In genomic region chr5:125478599-125478998, GRCh38 we compare ENCODE assay signal across 18 cellular contexts.
DNase-seq lines count a peak whose midpoint lies in the region; ATAC-seq, FAIRE-seq and TF ChIP-seq lines count a peak whose summit lies in the region.
"Had no signal": no experiment of that assay in that cellular context is flagged by ENCODE, and none has a peak within 500 bp of the region (broad histone marks: within the 10 kb centered on the region; RNA-seq: fewer than 3 reads in every experiment).

No MANE protein-coding gene starts in this region.

- 37 to 78% (median 65%) methylated on average over 4 of the region's 4 CpGs for WGBS in stomach, 5 donors

- BruUV-seq in PC-3 (replicated peaks; lab: Mats Ljungman, UMichigan): no TSS peak

- peak; percentile 54 for DNase-seq in HT-29 (ENCODE audit: low spot score)
- peak; percentile 77 for DNase-seq in PC-3
- no peak for DNase-seq in keratinocyte (ENCODE audit: low read depth, low spot score)
- DNase-seq in stomach: peak; percentile 35
- DNase-seq in SW480 (ENCODE audit: low spot score): no peak
- no peak for DNase-seq in H7
- DNase-seq: CD4-positive, alpha-beta T cell; GDM1; HFFc6; MG63; NCI-H1092 treated with DMSO at 0.1 percent for 48 hours; NCI-H345; NCI-H526 treated with DMSO at 0.1 percent for 48 hours; T-cell had no signal

- H3K9me3 ChIP-seq in PC-3 (ENCODE audit: low read length): no peaks in the 10 kb centered on the region
- no peaks in the 10 kb centered on the region for H3K9me3 ChIP-seq in keratinocyte (ENCODE audit: control insufficient read depth, low read depth, low read length)
- no peaks in the 10 kb centered on the region for H3K9me3 ChIP-seq in stomach
- H3K9me3 ChIP-seq: MG63 had no signal

- H3K36me3 ChIP-seq in PC-3 (ENCODE audit: low read depth, low read length): no peaks in the 10 kb centered on the region
- H3K36me3 ChIP-seq in keratinocyte (ENCODE audit: control insufficient read depth in 2 of 2, extremely low read depth in 1 of 2, insufficient read depth in 2 of 2, low read length in 2 of 2): no peaks in the 10 kb centered on the region
- no peaks in the 10 kb centered on the region for H3K36me3 ChIP-seq in stomach
- H3K36me3 ChIP-seq in H7 (replicated peaks; ENCODE audit: control insufficient read depth, insufficient read depth, low read length): no peaks in the 10 kb centered on the region
- H3K36me3 ChIP-seq: MG63 had no signal

- TF ChIP-seq CTCF in PC-3 (conservative IDR thresholded peaks at IDR 0.05; ENCODE audit: low read depth, low read length): no peak
- no peak for TF ChIP-seq CTCF in keratinocyte (optimal IDR thresholded peaks at IDR 0.05 in 1 of 3, IDR thresholded peaks at IDR 0.05 in 1 of 3, conservative IDR thresholded peaks at IDR 0.05 in 1 of 3; ENCODE audit: extremely low read depth in 1 of 3, insufficient read depth in 2 of 3, low read length in 3 of 3)
- no peak for TF ChIP-seq CTCF in stomach (IDR thresholded peaks at IDR 0.05)

- H3K9ac ChIP-seq in PC-3 (ENCODE audit: low read length) (no peak overlapping the region), keratinocyte (ENCODE audit: control insufficient read depth, extremely low read depth, insufficient read depth, low read length) (no peak overlapping the region)
- H3K9ac ChIP-seq: KMS-11 had no signal

- no peaks in the 10 kb centered on the region for H3F3A ChIP-seq in PC-3 (ENCODE audit: low read length, unreplicated experiment)

- H3K4me2 ChIP-seq in PC-3 (ENCODE audit: low read length) (no peak overlapping the region), keratinocyte (ENCODE audit: control insufficient read depth, extremely low read depth, insufficient read depth, low read depth, low read length) (no peak overlapping the region)
- H3K4me2 ChIP-seq: KMS-11 had no signal

- TF ChIP-seq EP300 in stomach (IDR thresholded peaks at IDR 0.05): no peak

- peaks cover 6% of the 10 kb centered on the region for H3K4me1 ChIP-seq in PC-3 (ENCODE audit: insufficient read depth, low read length)
- H3K4me1 ChIP-seq in keratinocyte (ENCODE audit: control insufficient read depth, extremely low read depth, insufficient read depth, low read length): peaks cover 16% of the 10 kb centered on the region
- peaks cover 0 to 12% (median 6%) of the 10 kb centered on the region in 4 donors for H3K4me1 ChIP-seq in stomach

- no peaks in the 10 kb centered on the region for H4K20me1 ChIP-seq in PC-3 (ENCODE audit: low read length)
- no peaks in the 10 kb centered on the region for H4K20me1 ChIP-seq in keratinocyte (ENCODE audit: control insufficient read depth, extremely low read depth, insufficient read depth, low read length)

- H3K79me2 ChIP-seq in PC-3 (ENCODE audit: low read length) (no peaks in the 10 kb centered on the region), keratinocyte (ENCODE audit: control insufficient read depth, insufficient read depth, low read length) (no peaks in the 10 kb centered on the region)

- H2AFZ ChIP-seq in PC-3 (ENCODE audit: low read length) (no peak overlapping the region), keratinocyte (ENCODE audit: control insufficient read depth, low read length) (no peak overlapping the region)

- H3K27me3 ChIP-seq in PC-3 (ENCODE audit: low read length): no peaks in the 10 kb centered on the region
- H3K27me3 ChIP-seq in keratinocyte (ENCODE audit: control insufficient read depth, extremely low read depth, insufficient read depth, low read length): no peaks in the 10 kb centered on the region
- no peaks in the 10 kb centered on the region for H3K27me3 ChIP-seq in stomach
- H3K27me3 ChIP-seq in H7 (ENCODE audit: control insufficient read depth, insufficient read depth, low read length): no peaks in the 10 kb centered on the region
- H3K27me3 ChIP-seq: MG63 had no signal

- ATAC-seq in PC-3 (peak; percentile 62), GM18867 (IDR thresholded peaks at IDR 0.05; ENCODE audit: unreplicated experiment) (no peak), GM21825 (IDR thresholded peaks at IDR 0.05; ENCODE audit: unreplicated experiment) (no peak)
- ATAC-seq: GM12878, T-cell had no signal

- FAIRE-seq in keratinocyte (lab: Jason Lieb, UNC): peak; percentile 57
- FAIRE-seq: GM12878 had no signal

- H3K9me2 ChIP-seq in PC-3 (replicated peaks; ENCODE audit: low read length): no peaks in the 10 kb centered on the region

- no peak overlapping the region for H3K27ac ChIP-seq in PC-3 (ENCODE audit: low read length)
- no peak overlapping the region for H3K27ac ChIP-seq in keratinocyte (ENCODE audit: control insufficient read depth, insufficient read depth, low read length)
- H3K27ac ChIP-seq in stomach: no peak overlapping the region
- H3K27ac ChIP-seq: KMS-11 had no signal

- dilution Hi-C loops in keratinocyte (cut with MboI; ENCODE audit: extremely low pct_ligation_motif_present, low sequenced_read_pairs): no loop called here

- H3K9me1 ChIP-seq in keratinocyte (ENCODE audit: control insufficient read depth, extremely low read depth, insufficient read depth, low read length): no peaks in the 10 kb centered on the region

- intact Hi-C loops in PC-3 (cut with micrococcal nuclease) (no loop called here), stomach (cut with DNase I; ENCODE audit: low total_unique reads) (no loop called here)

- POLR2A ChIA-PET in PC-3 (lab: Charles Lee; ENCODE audit: unreplicated experiment): interaction anchor here (0.6 kb wide), 1 partner anchor 18 kb away, joined by 3 read pairs; no protein-coding TSS in a partner anchor

- H3K4me3 ChIP-seq in PC-3 (ENCODE audit: low read length): no peak overlapping the region
- no peak overlapping the region for H3K4me3 ChIP-seq in keratinocyte (ENCODE audit: control insufficient read depth in 2 of 3, extremely low read depth in 1 of 3, insufficient read depth in 2 of 3, low read depth in 1 of 3, low read length in 3 of 3)
- H3K4me3 ChIP-seq in stomach: no peak overlapping the region
- no peak overlapping the region for H3K4me3 ChIP-seq in H7 (ENCODE audit: insufficient read depth, low read depth, low read length)
- H3K4me3 ChIP-seq: GM12878, MG63 had no signal

- CTCF ChIA-PET in PC-3 (lab: Charles Lee): no interaction called here

- no peak for TF ChIP-seq POLR2A in stomach (IDR thresholded peaks at IDR 0.05)

Comparison
In these comparisons a context has a peak if more than half of its experiments do, and no peak if none do; other contexts are left out.
1. DNase-seq: peak in HT-29 (single experiment), PC-3 (single experiment) and stomach (single experiment); none in keratinocyte (single experiment), SW480 (single experiment) and H7 (single experiment).